ENCODE assay signal across 8 cellular contexts in genomic region chr17:17682737-17683675, GRCh38. TPM values are rescaled to one million over a fixed set of nuclear protein-coding genes. Genes with fewer than 3 reads are reported as not detected.
DNase-seq lines count a peak whose midpoint lies in the region; ATAC-seq and TF ChIP-seq lines count a peak whose summit lies in the region.

No MANE protein-coding gene starts in this region.

- peaks cover 39% of the 10 kb centered on the region for H3K4me1 ChIP-seq in mucosa of stomach (ENCODE audit: control insufficient read depth, insufficient read depth, low read length)

- DNase-seq in GM10248 (ENCODE audit: extremely low spot score) (peak; percentile 65), NCI-H748 (lab: John Stamatoyannopoulos, UW; ENCODE audit: unreplicated experiment) (peak; percentile 74), activated T-cell treated with anti-CD3 and anti-CD28 coated beads for 1 hour (ENCODE audit: low read depth) (peak; percentile 51), epithelial cell of proximal tubule (ENCODE audit: low read depth) (no peak), foreskin melanocyte (no peak)
- peak; percentile 48 for DNase-seq in stimulated activated naive B cell treated with anti-CD40 and anti-IgM and Interleukin-4, amounts not matched to agents 10 μg/mL and 1 μg/mL and 100 μg/mL, for 72 hours

- H3K9me3 Mint-ChIP-seq in stimulated activated naive B cell treated with anti-CD40 and anti-IgM and Interleukin-4, amounts not matched to agents 10 μg/mL and 1 μg/mL and 100 μg/mL, for 72 hours = no peaks in the 10 kb centered on the region

- TF ChIP-seq CTCF in GM10248 (IDR thresholded peaks at IDR 0.05; ENCODE audit: control extremely low read depth, extremely low read depth, low read depth, missing control alignments) (no peak), epithelial cell of proximal tubule (conservative IDR thresholded peaks at IDR 0.05; ENCODE audit: low read depth, low read length) (no peak)

- no peaks in the 10 kb centered on the region for H3K27me3 ChIP-seq in mucosa of stomach (ENCODE audit: control insufficient read depth, insufficient read depth, low read length)

- H3K9ac ChIP-seq in mucosa of stomach (ENCODE audit: low read length) = peak overlapping the region; percentile 88

- H3K36me3 Mint-ChIP-seq in stimulated activated naive B cell treated with anti-CD40 and anti-IgM and Interleukin-4, amounts not matched to agents 10 μg/mL and 1 μg/mL and 100 μg/mL, for 72 hours = peaks cover 8 to 13% of the 10 kb centered on the region in 2 donors

- H3K36me3 ChIP-seq in mucosa of stomach (ENCODE audit: control insufficient read depth, insufficient read depth, low read length) = no peaks in the 10 kb centered on the region

- H3K4me3 Mint-ChIP-seq in stimulated activated naive B cell treated with anti-CD40 and anti-IgM and Interleukin-4, amounts not matched to agents 10 μg/mL and 1 μg/mL and 100 μg/mL, for 72 hours = peak overlapping the region; percentile 91 to 96

- no peaks in the 10 kb centered on the region for H3K9me3 ChIP-seq in mucosa of stomach (ENCODE audit: control insufficient read depth, low read length)

- H3K4me3 ChIP-seq in epithelial cell of proximal tubule (ENCODE audit: low read depth, low read length) (peak overlapping the region; percentile 85), mucosa of stomach (ENCODE audit: low read length) (peak overlapping the region; percentile 15)

- POLR2A ChIA-PET in GM10248 (lab: Yijun Ruan, JAX) = interaction anchor here (0.6 to 1.2 kb wide), 5 partner anchors 7 to 721 kb away, joined by 3 to 4 read pairs (median 3); no protein-coding TSS in a partner anchor

- H3K27me3 Mint-ChIP-seq in stimulated activated naive B cell treated with anti-CD40 and anti-IgM and Interleukin-4, amounts not matched to agents 10 μg/mL and 1 μg/mL and 100 μg/mL, for 72 hours = peaks cover 0 to 5% of the 10 kb centered on the region in 2 donors

- H3K27ac Mint-ChIP-seq in stimulated activated naive B cell treated with anti-CD40 and anti-IgM and Interleukin-4, amounts not matched to agents 10 μg/mL and 1 μg/mL and 100 μg/mL, for 72 hours = peak overlapping the region; percentile 98

- CTCF ChIA-PET in GM10248 (lab: Yijun Ruan, JAX) = interaction anchor here (0.8 to 3.1 kb wide), 18 partner anchors 7 to 353 kb away, joined by 3 to 20 read pairs (median 4); partner anchors contain the start of genes DRC3 and TOM1L2

- peaks cover 34 to 50% of the 10 kb centered on the region in 2 donors for H3K4me1 Mint-ChIP-seq in stimulated activated naive B cell treated with anti-CD40 and anti-IgM and Interleukin-4, amounts not matched to agents 10 μg/mL and 1 μg/mL and 100 μg/mL, for 72 hours

- peak; percentile 20 for ATAC-seq in HG02588 (IDR thresholded peaks at IDR 0.05; ENCODE audit: unreplicated experiment)
- peak; percentile 59 to 61 for ATAC-seq in stimulated activated naive B cell treated with anti-CD40 and anti-IgM and Interleukin-4, amounts not matched to agents 10 μg/mL and 1 μg/mL and 100 μg/mL, for 72 hours (replicated peaks)

RNA-seq across cellular contexts. Expression of gene RAI1, which starts 1.7 kb away (rescaled TPM):
- 13.7 and 22.7 TPM in 2 replicates for total RNA-seq in epithelial cell of proximal tubule

Comparison
In these comparisons a context has a peak if more than half of its experiments do, and no peak if none do; other contexts are left out.
1. DNase-seq: peak in GM10248 (single experiment), NCI-H748 (single experiment), activated T-cell treated with anti-CD3 and anti-CD28 coated beads for 1 hour (single experiment) and stimulated activated naive B cell treated with anti-CD40 and anti-IgM and Interleukin-4, amounts not matched to agents 10 μg/mL and 1 μg/mL and 100 μg/mL, for 72 hours (single experiment); none in epithelial cell of proximal tubule (single experiment) and foreskin melanocyte (single experiment).